8 cellular contexts compared by ENCODE assay signal in genomic region chr1:175192111-175192629, GRCh38. TPM values are rescaled to one million over a fixed set of nuclear protein-coding genes. Genes with fewer than 3 reads are reported as not detected.
A peak's percentile ranks its signal among the peaks of the same experiment; 100 is the strongest.
DNase-seq lines count a peak whose midpoint lies in the region; TF ChIP-seq lines count a peak whose summit lies in the region.

No MANE protein-coding gene starts in this region.

- H3K36me3 Mint-ChIP-seq in activated CD4-positive, alpha-beta memory T cell treated with anti-CD3 and anti-CD28 coated beads for 36 hours = peaks cover 32% of the 10 kb centered on the region

- H3K4me3 ChIP-seq in GM12864 (ENCODE audit: low read depth, low read length) (peak overlapping the region; percentile 87), MG63 (peak overlapping the region; percentile 46), epithelial cell of proximal tubule (ENCODE audit: low read depth, low read length) (peak overlapping the region; percentile 64), muscle layer of colon (ENCODE audit: low read depth in 1 of 2, low read length in 2 of 2) (peak overlapping the region; percentile 70 to 96), tibial nerve (peak overlapping the region; percentile 49 to 76 (median 64))

- H3K27me3 ChIP-seq in MG63 = no peaks in the 10 kb centered on the region
- no peaks in the 10 kb centered on the region for H3K27me3 ChIP-seq in muscle layer of colon (ENCODE audit: control insufficient read depth in 1 of 2, insufficient read depth in 2 of 2, low read length in 2 of 2)
- H3K27me3 ChIP-seq in tibial nerve = no peaks in the 10 kb centered on the region

- H3K9me3 ChIP-seq in MG63 (no peaks in the 10 kb centered on the region), muscle layer of colon (ENCODE audit: low read length) (no peaks in the 10 kb centered on the region), tibial nerve (no peaks in the 10 kb centered on the region)

- TF ChIP-seq CTCF in GM12864 (IDR thresholded peaks at IDR 0.05; ENCODE audit: low read depth, low read length, missing control alignments) (peak; percentile 10), epithelial cell of proximal tubule (conservative IDR thresholded peaks at IDR 0.05; ENCODE audit: low read depth, low read length) (peak; percentile 12), tibial nerve (IDR thresholded peaks at IDR 0.05) (no peak)

- peaks cover 6% of the 10 kb centered on the region for H3K4me1 ChIP-seq in muscle layer of colon (ENCODE audit: insufficient read depth, low read length)
- H3K4me1 ChIP-seq in tibial nerve = peaks cover 0 to 56% (median 24%) of the 10 kb centered on the region in 4 donors

- H3K4me1 Mint-ChIP-seq in activated CD4-positive, alpha-beta memory T cell treated with anti-CD3 and anti-CD28 coated beads for 36 hours (ENCODE audit: low read depth) = peaks cover 48% of the 10 kb centered on the region

- POLR2A ChIA-PET in activated CD4-positive, alpha-beta memory T cell treated with anti-CD3 and anti-CD28 coated beads for 36 hours (lab: Charles Lee) = interaction anchor here (1.1 to 2.4 kb wide), 4 partner anchors 12 to 169 kb away, joined by 3 to 8 read pairs (median 4); partner anchors contain the start of gene MRPS14

- no peak for TF ChIP-seq EP300 in tibial nerve (IDR thresholded peaks at IDR 0.05)

- H3K9me3 Mint-ChIP-seq in activated CD4-positive, alpha-beta memory T cell treated with anti-CD3 and anti-CD28 coated beads for 36 hours = no peaks in the 10 kb centered on the region

- no peak for DNase-seq in GM12864 (ENCODE audit: low read depth)
- DNase-seq in MG63 = no peak
- peak; percentile 59 for DNase-seq in activated CD4-positive, alpha-beta memory T cell treated with anti-CD3 and anti-CD28 coated beads for 36 hours
- DNase-seq in epithelial cell of proximal tubule (ENCODE audit: low read depth) = no peak
- peak; percentile 37 to 66 for DNase-seq in tibial nerve (ENCODE audit: low spot score in 2 of 2)
- no peak for DNase-seq in midbrain (lab: John Stamatoyannopoulos, UW)
- DNase-seq in AML-193 (lab: John Stamatoyannopoulos, UW) = no peak

- H3K36me3 ChIP-seq in MG63 = no peaks in the 10 kb centered on the region
- H3K36me3 ChIP-seq in muscle layer of colon (ENCODE audit: insufficient read depth, low read length) = no peaks in the 10 kb centered on the region
- no peaks in the 10 kb centered on the region for H3K36me3 ChIP-seq in tibial nerve

- H3K27ac Mint-ChIP-seq in activated CD4-positive, alpha-beta memory T cell treated with anti-CD3 and anti-CD28 coated beads for 36 hours = peak overlapping the region; percentile 93

- CTCF ChIA-PET in activated CD4-positive, alpha-beta memory T cell treated with anti-CD3 and anti-CD28 coated beads for 36 hours (lab: Charles Lee) = interaction anchor here (0.8 to 6.5 kb wide), 9 partner anchors 13 to 163 kb away, joined by 3 to 43 read pairs (median 5); no protein-coding TSS in a partner anchor

- intact Hi-C loops in activated CD4-positive, alpha-beta memory T cell treated with anti-CD3 and anti-CD28 coated beads for 36 hours (cut with micrococcal nuclease) = loop anchor here (1.0 to 2.0 kb wide), 2 partner anchors 17 to 193 kb away; partner anchors contain the start of gene CACYBP

- no peak for TF ChIP-seq POLR2A in tibial nerve (IDR thresholded peaks at IDR 0.05)

- H3K9ac ChIP-seq in muscle layer of colon (ENCODE audit: low read length) = peak overlapping the region; percentile 88

- H3K4me3 Mint-ChIP-seq in activated CD4-positive, alpha-beta memory T cell treated with anti-CD3 and anti-CD28 coated beads for 36 hours = peak overlapping the region; percentile 95

- WGBS in tibial nerve, 2 donors = 3% methylated on average over 17 of the region's 17 CpGs

- H3K27ac ChIP-seq in muscle layer of colon (ENCODE audit: low read depth, low read length) (peak overlapping the region; percentile 66), tibial nerve (peak overlapping the region; percentile 61 to 87 (median 84))

- no peaks in the 10 kb centered on the region for H3K27me3 Mint-ChIP-seq in activated CD4-positive, alpha-beta memory T cell treated with anti-CD3 and anti-CD28 coated beads for 36 hours

RNA-seq across cellular contexts. Expression of gene KIAA0040, which starts 0.4 kb away (rescaled TPM):
- 0.66 and 1.2 TPM in 2 replicates for total RNA-seq in MG63 (2014; rRNA removed; shearing (Covaris generic); ENCODE audit: low replicate concordance)
- total RNA-seq in activated CD4-positive, alpha-beta memory T cell treated with anti-CD3 and anti-CD28 coated beads for 36 hours = 10 to 100 TPM; 32.9 to 34.5 TPM
- total RNA-seq in epithelial cell of proximal tubule = 4.2 and 5.4 TPM in 2 replicates
- total RNA-seq in tibial nerve = 10 to 100 TPM; 16.9 to 28.8 (median 20.3) TPM

Comparison
In these comparisons a context has a peak if more than half of its experiments do, and no peak if none do; other contexts are left out.
1. DNase-seq: peak in activated CD4-positive, alpha-beta memory T cell treated with anti-CD3 and anti-CD28 coated beads for 36 hours (single experiment) and tibial nerve (2 of 2); none in GM12864 (single experiment), MG63 (single experiment), epithelial cell of proximal tubule (single experiment), midbrain (single experiment) and AML-193 (0 of 2).
2. CTCF ChIP-seq: peak in GM12864 (single experiment) and epithelial cell of proximal tubule (single experiment); none in tibial nerve (0 of 5).
3. Peak in every context shown above with its lines, with median percentiles within 50 percentile points of each other: H3K4me3 ChIP-seq.